Comparison of ENCODE assay signal across 21 cellular contexts in the genomic region with DNA sequence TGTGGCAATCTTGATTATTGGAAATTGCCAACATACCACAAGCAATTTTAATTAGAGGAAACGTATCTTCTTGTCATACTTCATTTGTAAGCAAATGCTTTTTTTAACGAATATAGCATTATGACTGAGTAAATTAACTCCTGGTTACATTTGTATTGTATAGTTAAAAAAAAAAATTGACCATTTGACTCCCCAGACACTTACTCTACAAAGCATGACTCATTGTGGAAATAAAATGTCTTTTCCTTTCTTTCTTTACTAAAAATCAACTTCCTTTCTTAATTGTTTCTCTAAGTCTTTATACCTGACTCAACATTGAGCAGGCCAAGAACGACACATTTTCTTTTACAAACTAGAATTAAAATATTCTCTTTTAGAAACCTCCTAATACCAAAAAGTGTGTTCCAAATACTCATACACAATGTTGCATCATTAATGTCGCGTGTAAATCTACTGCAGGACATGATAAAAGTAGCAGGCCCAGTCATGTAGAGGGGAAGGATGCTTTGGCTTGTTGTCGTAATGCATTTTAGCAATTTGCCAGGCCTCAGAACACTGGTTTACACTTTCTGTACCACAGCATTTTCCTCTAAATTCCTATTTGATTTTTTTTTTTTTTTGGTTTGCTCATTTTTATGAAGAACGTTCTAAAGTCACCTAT.
"Had no signal": no experiment of that assay in that cellular context is flagged by ENCODE, and none has a peak within 500 bp of the region (broad histone marks: within the 10 kb centered on the region; RNA-seq: fewer than 3 reads in every experiment).

No MANE protein-coding gene starts in this region.

- DNase-seq: activated CD4-positive, alpha-beta T cell treated with anti-CD3 and anti-CD28 coated beads, Interleukin-2, amount 10 ng/mL, durations not matched to agents 24 days and 14 days; activated CD8-positive, alpha-beta T cell treated with anti-CD3 and anti-CD28 coated beads for 36 hours; activated naive CD4-positive, alpha-beta T cell; activated naive CD8-positive, alpha-beta T cell treated with anti-CD3 and anti-CD28 coated beads, Interleukin-2, amount 10 ng/mL, durations not matched to agents 7 days and 5 days; activated T-cell treated with anti-CD3 and anti-CD28 coated beads, Interleukin-2, amount 50 U/mL, for 1 hour; amygdala; effector CD4-positive, alpha-beta T cell; esophagus squamous epithelium; hypothalamus; kidney; right cardiac atrium; stimulated activated CD4-positive, alpha-beta T cell treated with anti-CD3 and anti-CD28 coated beads, Interleukin-2, amount 100 ng/mL, for 48 hours; stimulated activated naive CD8-positive, alpha-beta T cell treated with anti-CD3 and anti-CD28 coated beads, Interleukin-15, amount 100 ng/mL, for 72 hours; T-cell; T-helper 9 cell; upper lobe of left lung had no signal

- H3K27me3 ChIP-seq: esophagus squamous epithelium, suprapubic skin, upper lobe of left lung had no signal

- H3K27ac ChIP-seq: coronary artery, esophagus squamous epithelium, prostate gland, skin epidermis, suprapubic skin, upper lobe of left lung had no signal

- H3K36me3 ChIP-seq: esophagus squamous epithelium, prostate gland, suprapubic skin, upper lobe of left lung had no signal

- H3K4me3 ChIP-seq: coronary artery, esophagus squamous epithelium, lung, prostate gland, skin epidermis, suprapubic skin, upper lobe of left lung had no signal

- H3K4me1 ChIP-seq: esophagus squamous epithelium, prostate gland, suprapubic skin, upper lobe of left lung had no signal

- H3K9me3 ChIP-seq: esophagus squamous epithelium, prostate gland, suprapubic skin, upper lobe of left lung had no signal
